ENCODE assay signal across 8 cellular contexts in the genomic region with DNA sequence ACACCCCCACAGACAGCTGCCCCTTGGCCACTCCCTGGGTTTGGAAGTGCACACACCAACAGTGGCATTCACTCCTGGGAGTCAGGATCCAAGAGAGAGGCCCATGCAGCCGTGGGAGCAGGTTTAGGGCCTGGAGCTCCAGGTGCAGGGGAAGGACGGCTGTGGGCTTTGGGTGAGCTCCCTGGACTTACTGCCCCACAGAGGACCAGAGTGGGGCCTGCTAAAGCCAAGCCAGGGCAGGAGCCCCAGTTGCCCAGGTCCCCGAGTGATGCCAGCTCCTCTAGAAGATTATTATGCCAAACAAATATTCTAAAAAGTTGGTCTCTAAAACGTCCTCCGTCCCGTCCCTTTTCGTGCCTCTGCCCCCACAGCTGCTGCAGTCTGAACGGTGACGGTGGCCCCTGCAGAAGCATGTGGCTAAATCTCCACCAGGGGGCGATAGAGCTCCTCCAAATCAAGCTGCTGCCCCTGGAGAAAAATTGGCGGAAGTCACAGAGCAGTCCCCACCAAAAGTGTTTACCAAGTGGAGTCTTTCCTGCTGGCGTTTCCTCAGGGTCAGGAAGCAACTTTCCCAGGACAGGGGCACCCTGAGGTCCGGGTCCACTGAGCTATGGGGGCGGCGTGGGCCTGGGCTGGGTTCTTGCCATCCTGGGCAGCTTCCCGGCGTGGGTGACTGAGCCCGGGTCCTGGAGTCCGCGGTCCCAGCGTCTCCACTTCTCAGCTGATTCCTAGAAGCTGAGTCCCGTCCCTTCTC.
A peak's percentile ranks its signal among the peaks of the same experiment; 100 is the strongest.
DNase-seq lines count a peak whose midpoint lies in the region; ATAC-seq lines count a peak whose summit lies in the region.

No MANE protein-coding gene starts in this region.

- H3K9me3 ChIP-seq in HAP-1 = no peaks in the 10 kb centered on the region

- H3K4me1 ChIP-seq in HAP-1 = peaks cover 13% of the 10 kb centered on the region

- peaks cover 23% of the 10 kb centered on the region; the same call in 1 of the 2 replicates for H3K36me3 ChIP-seq in HAP-1 (replicated peaks)

- DNase-seq in COLO668 (lab: John Stamatoyannopoulos, UW; ENCODE audit: unreplicated experiment) (peak; percentile 71), HAP-1 (ENCODE audit: low spot score in 2 of 2) (peak; percentile 85 to 94), NCI-H2081 (lab: John Stamatoyannopoulos, UW) (peak; percentile 86 to 91), T-helper 9 cell (peak; percentile 89), astrocyte of the hippocampus (ENCODE audit: low read depth, low spot score) (peak; percentile 93), hypothalamus (lab: John Stamatoyannopoulos, UW) (peak; percentile 39 to 93 (median 72)), skeletal muscle cell (ENCODE audit: low read depth) (peak; percentile 56)

- H3K4me3 ChIP-seq in HAP-1 = peak overlapping the region; percentile 34
- peak overlapping the region; percentile 42 for H3K4me3 ChIP-seq in skeletal muscle cell (ENCODE audit: low read depth, low read length)

- in situ Hi-C loops in HAP-1 (cut with MboI; ENCODE audit: low sequenced_read_pairs) = loop anchor here (25.0 kb wide), 1 partner anchor 298 kb away; a partner anchor contains a TSS

- H3K27me3 ChIP-seq in HAP-1 (ENCODE audit: low read depth) = no peaks in the 10 kb centered on the region

- no peak for ATAC-seq in HG02870 (IDR thresholded peaks at IDR 0.05; ENCODE audit: unreplicated experiment)
